In genomic region chr11:45848654-45849081, GRCh38 we compare ENCODE assay signal across 8 cellular contexts. TPM values are rescaled to one million over a fixed set of nuclear protein-coding genes. Genes with fewer than 3 reads are reported as not detected.
A peak's percentile ranks its signal among the peaks of the same experiment; 100 is the strongest.
DNase-seq lines count a peak whose midpoint lies in the region; ATAC-seq and TF ChIP-seq lines count a peak whose summit lies in the region.

No MANE protein-coding gene starts in this region.

- DNase-seq in AG09309 (ENCODE audit: low read depth) (no peak), HuH-7 (ENCODE audit: low spot score) (peak; percentile 56), coronary artery (ENCODE audit: low spot score) (no peak), natural killer cell (no peak), NCI-H524 (lab: John Stamatoyannopoulos, UW) (no peak), NCI-H1436 treated with DMSO at 0.1 percent for 48 hours (lab: John Stamatoyannopoulos, UW) (no peak), HUDEP-2 (lab: John Stamatoyannopoulos, UW; ENCODE audit: unreplicated experiment in 76 of 76) (no peak)
- DNase-seq in stimulated activated CD4-positive, alpha-beta T cell treated with anti-CD3 and anti-CD28 coated beads, Interleukin-2, amount 100 ng/mL, for 48 hours: no peak

- no peak for ATAC-seq in natural killer cell

- H3K27ac Mint-ChIP-seq in natural killer cell: peak overlapping the region; percentile 96 to 98

- no peaks in the 10 kb centered on the region for H3K9me3 Mint-ChIP-seq in natural killer cell

- H3K27ac ChIP-seq in coronary artery: peak overlapping the region in 1 of 2 donors; percentile 91

- H3K4me1 Mint-ChIP-seq in natural killer cell: peaks cover 33 to 43% of the 10 kb centered on the region in 2 donors

- TF ChIP-seq CTCF in AG09309 (IDR thresholded peaks at IDR 0.05; ENCODE audit: control insufficient read depth, insufficient read depth, low read depth, low read length, missing control alignments) (no peak), coronary artery (IDR thresholded peaks at IDR 0.05) (no peak), natural killer cell (IDR thresholded peaks at IDR 0.05) (no peak)

- no peaks in the 10 kb centered on the region for H3K27me3 Mint-ChIP-seq in natural killer cell (ENCODE audit: low read depth in 2 of 2)

- no peaks in the 10 kb centered on the region for H3K36me3 Mint-ChIP-seq in natural killer cell

- peak overlapping the region; percentile 90 for H3K4me3 Mint-ChIP-seq in natural killer cell

- intact Hi-C loops in natural killer cell (cut with micrococcal nuclease): loop anchor here (5.0 kb wide), 2 partner anchors 159 to 274 kb away; partner anchors contain the start of gene PHF21A

- H3K4me3 ChIP-seq in AG09309 (ENCODE audit: control insufficient read depth, low read depth, low read length) (peak overlapping the region; percentile 99), coronary artery (peak overlapping the region; percentile 94)

RNA-seq across cellular contexts. Expression of gene CRY2, which starts 1.4 kb away (rescaled TPM):
- total RNA-seq in natural killer cell: 100 to 1,000 TPM; 124 to 214 (median 141) TPM

RNA-seq across cellular contexts. Expression of gene MAPK8IP1, which starts 36.8 kb away (rescaled TPM):
- 10 to 100 TPM in 2 of 3 donors, 1 to 10 TPM in 1; 9.7 to 21.5 (median 13.9) TPM for total RNA-seq in natural killer cell

RNA-seq across cellular contexts. Expression of gene SLC35C1, which starts 43.7 kb away (rescaled TPM):
- 10 to 100 TPM in 1 of 3 donors, 1 to 10 TPM in 2; 7.1 to 11.9 (median 9.5) TPM for total RNA-seq in natural killer cell

RNA-seq across cellular contexts. Expression of gene FREY1, which starts 58.4 kb away (rescaled TPM):
- total RNA-seq in natural killer cell: 1 to 10 TPM; 3.7 to 6.8 (median 3.9) TPM
